ENCODE assay signal across 7 cellular contexts in genomic region chr19:12365094-12365371, GRCh38. TPM values are rescaled to one million over a fixed set of nuclear protein-coding genes. Genes with fewer than 3 reads are reported as not detected.
DNase-seq lines count a peak whose midpoint lies in the region; ATAC-seq, FAIRE-seq and TF ChIP-seq lines count a peak whose summit lies in the region.

No MANE protein-coding gene starts in this region.

- H3K4me3 Mint-ChIP-seq in immature natural killer cell: peak overlapping the region; percentile 88 to 98 (median 96)

- in situ Hi-C loops in K562 (cut with MboI): no loop called here

- peak overlapping the region; percentile 86 to 97 for H3K9ac ChIP-seq in K562 (ENCODE audit: insufficient read depth in 1 of 2, low read depth in 2 of 2, low read length in 2 of 2)

- intact Hi-C loops in K562 (cut with micrococcal nuclease): loop anchor here (2.0 kb wide), 1 partner anchor 70 kb away; the partner anchor contains the start of gene ZNF44

- H3K36me3 ChIP-seq in K562 (ENCODE audit: control insufficient read depth, insufficient read depth, low read length): no peaks in the 10 kb centered on the region

- peak overlapping the region; percentile 84 for H3K4me3 ChIP-seq in K562

- BruUV-seq in K562 (replicated peaks; lab: Mats Ljungman, UMichigan): TSS peak; percentile 72

- peak overlapping the region in 3 of 6 donors; percentile 53 to 88 (median 75) for H3K27ac Mint-ChIP-seq in immature natural killer cell

- CTCF ChIA-PET in K562 (lab: Yijun Ruan, JAX; ENCODE audit: low intra/inter-chr PET ratio): no interaction called here

- TF ChIP-seq EP300 in Ishikawa (IDR thresholded peaks at IDR 0.05; ENCODE audit: borderline replicate concordance): no peak
- TF ChIP-seq EP300 in K562 (IDR thresholded peaks at IDR 0.05; ENCODE audit: low read length): no peak

- no peaks in the 10 kb centered on the region for H3K9me3 ChIP-seq in K562 (replicated peaks; ENCODE audit: control insufficient read depth, insufficient read depth, low read depth, low read length)

- H2AFZ ChIP-seq in K562 (ENCODE audit: low read depth, low read length): peak overlapping the region; percentile 96

- FAIRE-seq in K562 (lab: Jason Lieb, UNC): no peak

- peaks cover 3 to 16% of the 10 kb centered on the region in 2 experiments; a peak in 4 of 5 replicates for H3K4me1 ChIP-seq in K562 (replicated peaks in 1 of 2; ENCODE audit: control insufficient read depth in 2 of 2, insufficient read depth in 2 of 2, low read length in 2 of 2)

- no peaks in the 10 kb centered on the region; a peak in 1 of 5 replicates for H3K27me3 ChIP-seq in K562 (ENCODE audit: control insufficient read depth in 2 of 2, insufficient read depth in 2 of 2, low read length in 2 of 2)

- peaks cover 0 to 6% (median 3%) of the 10 kb centered on the region in 3 donors for H3K27me3 Mint-ChIP-seq in immature natural killer cell (ENCODE audit: low read depth in 3 of 3)

- H3K9me1 ChIP-seq in K562 (ENCODE audit: control insufficient read depth, insufficient read depth, low read length): no peaks in the 10 kb centered on the region

- no peak for TF ChIP-seq POLR2A in K562 (conservative IDR thresholded peaks at IDR 0.05)

- no peaks in the 10 kb centered on the region for H4K20me1 ChIP-seq in K562 (replicated peaks; ENCODE audit: control insufficient read depth, insufficient read depth, low read length)

- ATAC-seq in K562 (peak; percentile 72), HG03039 (IDR thresholded peaks at IDR 0.05; ENCODE audit: unreplicated experiment) (no peak), HG02588 (IDR thresholded peaks at IDR 0.05; ENCODE audit: unreplicated experiment) (no peak)
- peak; percentile 15 for ATAC-seq in stimulated activated naive CD8-positive, alpha-beta T cell treated with anti-CD3 and anti-CD28 coated beads, Interleukin-15, Interleukin-2, amounts not matched to agents 100 U/mL and 50 U/mL, for 24 hours

- peak overlapping the region; percentile 84 for H3K27ac ChIP-seq in K562 (ENCODE audit: extremely low read depth, low read depth, low read length)

- H3K4me2 ChIP-seq in K562 (ENCODE audit: insufficient read depth, low read length): peak overlapping the region; percentile 79

- TF ChIP-seq RAD21 in Ishikawa (IDR thresholded peaks at IDR 0.05; ENCODE audit: low read depth) (no peak), K562 (CRISPR knock-in tag; conservative IDR thresholded peaks at IDR 0.05 in 1 of 2, IDR thresholded peaks at IDR 0.05 in 1 of 2) (no peak)

- DNase-seq in GM19238 (ENCODE audit: insufficient read length, low spot score) (peak; percentile 44), K562 (ENCODE audit: extremely low read depth in 1 of 4, low spot score in 3 of 4) (peak in 1 of 4 experiments; percentile 34), immature natural killer cell (peak in 1 of 3 donors; percentile 1)
- no peak for DNase-seq in stimulated activated naive CD8-positive, alpha-beta T cell treated with anti-CD3 and anti-CD28 coated beads, Interleukin-15, Interleukin-2, amounts not matched to agents 100 U/mL and 50 U/mL, for 24 hours

- no peak for TF ChIP-seq CTCF in K562 (IDR thresholded peaks at IDR 0.05 in 2 of 3, conservative IDR thresholded peaks at IDR 0.05 in 1 of 3; ENCODE audit: insufficient read depth in 2 of 3, low read depth in 1 of 3, low read length in 3 of 3)

- H3K4me1 Mint-ChIP-seq in immature natural killer cell: peaks cover 28 to 33% of the 10 kb centered on the region in 2 donors

- POLR2A ChIA-PET in K562 (lab: Yijun Ruan, JAX): interaction anchor here (0.5 to 1.8 kb wide), 14 partner anchors 8 to 525 kb away, joined by 3 to 7 read pairs (median 3); partner anchors contain the start of genes FBXW9, ZNF563 and ZNF799

- 0% methylated on average over 15 of the region's 19 CpGs for WGBS in K562 (ENCODE audit: insufficient coverage, low coverage, missing lambda C conversion rate)

- peaks cover 0 to 12% (median 0%) of the 10 kb centered on the region in 6 donors for H3K9me3 Mint-ChIP-seq in immature natural killer cell

- H3K79me2 ChIP-seq in K562 (ENCODE audit: control insufficient read depth, insufficient read depth, low read length): peaks cover 8% of the 10 kb centered on the region; the same call in 1 of the 3 replicates

- H3K36me3 Mint-ChIP-seq in immature natural killer cell: no peaks in the 10 kb centered on the region

TF ChIP-seq in Ishikawa, 13 proteins besides CTCF, POLR2A, EP300 and RAD21:
- TF ChIP-seq MAX (IDR thresholded peaks at IDR 0.05): peak; percentile 15; the same call in 1 of the 2 replicates
- TF ChIP-seq TCF12 (IDR thresholded peaks at IDR 0.05; ENCODE audit: low read depth): no peak

TF ChIP-seq in K562, 482 proteins besides CTCF, POLR2A, EP300 and RAD21 (continues in another document):
- TF ChIP-seq CEBPB (tag; IDR thresholded peaks at IDR 0.05) (no peak), JUND (IDR thresholded peaks at IDR 0.05; ENCODE audit: borderline replicate concordance, low read depth, low read length) (no peak), JUND (tag; IDR thresholded peaks at IDR 0.05; ENCODE audit: borderline replicate concordance, low read depth, low read length) (no peak), PRPF4 (IDR thresholded peaks at IDR 0.05; ENCODE audit: insufficient read depth, low read depth, low read length, poor library complexity, severe bottlenecking) (no peak)

RNA-seq across cellular contexts. Expression of gene ZNF442, which starts 0.5 kb away (rescaled TPM):
- 5.8 and 20.6 TPM in 2 replicates for total RNA-seq in K562 (2011; cell fraction: chromatin; rRNA removed; ENCODE audit: low replicate concordance)
- total RNA-seq in K562 (2011; cell fraction: nucleolus; rRNA removed): 5.2 and 6.2 TPM in 2 replicates
- total RNA-seq in K562 (2011; cell fraction: nucleoplasm; rRNA removed): 5.9 and 6.8 TPM in 2 replicates
- total RNA-seq in K562 (2014; rRNA removed) (3.9 and 5.2 TPM in 2 replicates), K562 (2014; rRNA removed; fragmentation: Illumina TruSeq; extraction: Trizol) (7.0 and 7.1 TPM in 2 replicates), K562 (2015; rRNA removed; fragmentation: Illumina TruSeq; extraction: Trizol) (4.9 and 5.5 TPM in 2 replicates), K562 (2021) (3.4 and 4.1 TPM in 2 replicates)
- polyA plus RNA-seq in K562 (2011; rRNA removed) (4.7 and 5.2 TPM in 2 replicates), K562 (2014; fragmentation: Illumina TruSeq; extraction: Trizol) (2.5 TPM in 2 replicates), K562 (2014; fragmentation: Nextera tagmentation; extraction: Ambion mirVana) (1 to 10 TPM; 3.1 to 5.5 TPM), K562 (2014; rRNA removed) (1.7 and 2.6 TPM in 2 replicates), immature natural killer cell (1 to 10 TPM in 2 of 3 donors, under 1 TPM in 1; 0.46 to 2.4 (median 1.4) TPM)
- polyA plus RNA-seq in K562 (2011; cell fraction: cytosol; rRNA removed): 0.39 and 1.4 TPM in 2 replicates
- polyA plus RNA-seq in K562 (2011; cell fraction: nucleus; rRNA removed): 2.8 and 3.0 TPM in 2 replicates
- polyA plus RNA-seq in K562 (2012): 1.8 and 3.4 TPM in 2 replicates
- 10.8 and 16.2 TPM in 2 replicates for polyA minus RNA-seq in K562 (2011; rRNA and poly(A)+ RNA removed)
- polyA minus RNA-seq in K562 (2011; cell fraction: cytosol; rRNA and poly(A)+ RNA removed): 1.8 and 4.4 TPM in 2 replicates
- polyA minus RNA-seq in K562 (2011; cell fraction: nucleus; rRNA and poly(A)+ RNA removed): 1.2 and 3.6 TPM in 2 replicates

RNA-seq across cellular contexts. Expression of gene ZNF563, which starts 31.6 kb away (rescaled TPM):
- 1.1 and 1.6 TPM in 2 replicates for total RNA-seq in K562 (2011; cell fraction: chromatin; rRNA removed; ENCODE audit: low replicate concordance)
- 0.50 and 0.92 TPM in 2 replicates for total RNA-seq in K562 (2011; cell fraction: nucleolus; rRNA removed)
- 0.31 and 0.66 TPM in 2 replicates for total RNA-seq in K562 (2011; cell fraction: nucleoplasm; rRNA removed)
- total RNA-seq in K562 (2014; rRNA removed): 0.73 and 0.98 TPM in 2 replicates
- 1.2 and 1.3 TPM in 2 replicates for total RNA-seq in K562 (2014; rRNA removed; fragmentation: Illumina TruSeq; extraction: Trizol)
- total RNA-seq in K562 (2015; rRNA removed; fragmentation: Illumina TruSeq; extraction: Trizol): 1.6 and 1.7 TPM in 2 replicates
- 0.69 and 1.5 TPM in 2 replicates for total RNA-seq in K562 (2021)
- 0.57 and 0.67 TPM in 2 replicates for polyA plus RNA-seq in K562 (2011; rRNA removed)
- polyA plus RNA-seq in K562 (2011; cell fraction: cytosol; rRNA removed): 0.15 and 0.34 TPM in 2 replicates
- polyA plus RNA-seq in K562 (2011; cell fraction: nucleus; rRNA removed): 0.23 and 0.34 TPM in 2 replicates
- polyA plus RNA-seq in K562 (2012): 1.3 TPM in 2 replicates
- polyA plus RNA-seq in K562 (2014; fragmentation: Illumina TruSeq; extraction: Trizol): 1.1 and 1.3 TPM in 2 replicates
- polyA plus RNA-seq in K562 (2014; fragmentation: Nextera tagmentation; extraction: Ambion mirVana): under 1 TPM; 0.37 to 0.74 TPM
- 1.00 and 2.9 TPM in 2 replicates for polyA plus RNA-seq in K562 (2014; rRNA removed)
- 1.0 and 1.3 TPM in 2 replicates for polyA minus RNA-seq in K562 (2011; rRNA and poly(A)+ RNA removed)
- polyA minus RNA-seq in K562 (2011; cell fraction: cytosol; rRNA and poly(A)+ RNA removed): not detected in 2 replicates
- 0.54 and 1.3 TPM in 2 replicates for polyA minus RNA-seq in K562 (2011; cell fraction: nucleus; rRNA and poly(A)+ RNA removed)
- polyA plus RNA-seq in immature natural killer cell: 1 to 10 TPM; 1.0 to 5.3 (median 1.2) TPM

RNA-seq across cellular contexts. Expression of gene ZNF799, which starts 36.0 kb away (rescaled TPM):
- total RNA-seq in K562 (2011; cell fraction: chromatin; rRNA removed; ENCODE audit: low replicate concordance): 5.8 and 13.9 TPM in 2 replicates
- 4.0 and 5.3 TPM in 2 replicates for total RNA-seq in K562 (2011; cell fraction: nucleolus; rRNA removed)
- 7.4 and 10.2 TPM in 2 replicates for total RNA-seq in K562 (2011; cell fraction: nucleoplasm; rRNA removed)
- total RNA-seq in K562 (2014; rRNA removed): 2.7 and 3.2 TPM in 2 replicates
- total RNA-seq in K562 (2014; rRNA removed; fragmentation: Illumina TruSeq; extraction: Trizol): 4.6 TPM in 2 replicates
- 4.5 and 5.5 TPM in 2 replicates for total RNA-seq in K562 (2015; rRNA removed; fragmentation: Illumina TruSeq; extraction: Trizol)
- total RNA-seq in K562 (2021): 2.9 and 3.6 TPM in 2 replicates
- polyA plus RNA-seq in K562 (2011; rRNA removed): 3.4 and 4.5 TPM in 2 replicates
- polyA plus RNA-seq in K562 (2011; cell fraction: cytosol; rRNA removed): 0.63 and 1.3 TPM in 2 replicates
- 2.8 and 3.9 TPM in 2 replicates for polyA plus RNA-seq in K562 (2011; cell fraction: nucleus; rRNA removed)
- 2.2 and 3.1 TPM in 2 replicates for polyA plus RNA-seq in K562 (2012)
- polyA plus RNA-seq in K562 (2014; fragmentation: Illumina TruSeq; extraction: Trizol): 2.7 and 3.1 TPM in 2 replicates
- 1 to 10 TPM in 1 of 2 experiments, under 1 TPM in 1; 0.63 to 2.2 TPM for polyA plus RNA-seq in K562 (2014; fragmentation: Nextera tagmentation; extraction: Ambion mirVana)
- 1.6 and 2.1 TPM in 2 replicates for polyA plus RNA-seq in K562 (2014; rRNA removed)
- 6.7 and 7.9 TPM in 2 replicates for polyA minus RNA-seq in K562 (2011; rRNA and poly(A)+ RNA removed)
- 1.3 and 2.5 TPM in 2 replicates for polyA minus RNA-seq in K562 (2011; cell fraction: cytosol; rRNA and poly(A)+ RNA removed)
- 3.4 and 6.8 TPM in 2 replicates for polyA minus RNA-seq in K562 (2011; cell fraction: nucleus; rRNA and poly(A)+ RNA removed)
- 1 to 10 TPM; 4.5 to 9.1 (median 4.7) TPM for polyA plus RNA-seq in immature natural killer cell

Comparison
In these comparisons a context has a peak if more than half of its experiments do, and no peak if none do; other contexts are left out.
1. ATAC-seq: peak in K562 (single experiment) and stimulated activated naive CD8-positive, alpha-beta T cell treated with anti-CD3 and anti-CD28 coated beads, Interleukin-15, Interleukin-2, amounts not matched to agents 100 U/mL and 50 U/mL, for 24 hours (single experiment); none in HG03039 (single experiment) and HG02588 (single experiment).